Comparison of ENCODE assay signal across 14 cellular contexts in the genomic region with DNA sequence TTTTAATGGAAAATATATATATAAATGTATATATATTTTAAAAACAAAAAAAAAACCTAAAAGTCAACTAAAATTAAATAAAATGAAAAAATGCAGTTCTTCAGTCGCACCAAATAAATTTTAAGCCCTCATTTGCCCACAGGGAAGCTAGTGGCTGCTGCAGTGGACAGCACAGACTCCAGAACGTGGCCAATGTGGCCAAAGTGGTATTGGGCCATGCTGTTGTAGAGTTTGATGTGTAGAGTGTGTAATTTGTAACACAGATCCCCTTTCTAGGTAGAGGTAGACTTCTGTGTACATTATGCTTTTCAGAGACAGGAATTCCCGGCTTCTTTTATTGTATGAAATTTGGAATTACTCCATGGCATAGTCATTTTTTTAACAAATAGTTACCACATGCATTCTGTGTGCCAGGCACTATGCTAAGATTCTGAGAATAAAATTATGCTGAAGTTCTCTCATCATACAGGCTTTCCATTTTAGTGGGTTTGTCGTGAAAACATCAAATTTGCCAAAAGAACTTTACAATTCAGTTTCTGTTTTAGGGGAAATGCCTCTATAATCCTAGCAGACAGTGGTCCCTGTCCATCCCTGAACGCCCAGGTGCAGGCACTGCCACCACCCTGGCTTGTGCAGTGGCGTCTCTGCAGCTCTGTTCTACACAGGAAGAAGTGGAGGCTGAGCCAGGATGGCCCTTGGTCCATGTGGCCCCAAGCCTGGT.
"Had no signal": no experiment of that assay in that cellular context is flagged by ENCODE, and none has a peak within 500 bp of the region (broad histone marks: within the 10 kb centered on the region; RNA-seq: fewer than 3 reads in every experiment).

No MANE protein-coding gene starts in this region.

- ATAC-seq: SK-N-SH treated with all-trans-retinoic acid at 6 μM for 48 hours had no signal

- H3K27me3 ChIP-seq: adrenal gland, heart left ventricle, testis, upper lobe of right lung had no signal

- H3K4me3 ChIP-seq: adrenal gland, heart left ventricle, lung, testis, upper lobe of right lung had no signal

- H3K9me3 ChIP-seq: adrenal gland, heart left ventricle, testis, upper lobe of right lung had no signal

- H3K27ac ChIP-seq: testis had no signal

- DNase-seq: activated CD4-positive, alpha-beta T cell treated with anti-CD3 and anti-CD28 coated beads for 1 hour; activated CD8-positive, alpha-beta memory T cell treated with anti-CD3 and anti-CD28 coated beads, Interleukin-2, amount 50 U/mL, for 48 hours; heart left ventricle; naive B cell; retina; stimulated activated CD4-positive, alpha-beta T cell treated with anti-CD3 and anti-CD28 coated beads, Interleukin-4, amount 100 ng/mL, for 1 hour; stimulated activated naive CD4-positive, alpha-beta T cell treated with Interleukin-2 at 50 U/mL for 16 hours; testis; upper lobe of right lung had no signal

- H3K9me3 Mint-ChIP-seq: activated naive CD4-positive, alpha-beta T cell treated with anti-CD3 and anti-CD28 coated beads, Interleukin-2, amount 50 U/mL, for 24 hours; naive B cell had no signal

- H3K27ac Mint-ChIP-seq: activated naive CD4-positive, alpha-beta T cell treated with anti-CD3 and anti-CD28 coated beads, Interleukin-2, amount 50 U/mL, for 24 hours had no signal

- H3K27me3 Mint-ChIP-seq: activated naive CD4-positive, alpha-beta T cell treated with anti-CD3 and anti-CD28 coated beads, Interleukin-2, amount 50 U/mL, for 24 hours; naive B cell had no signal

- FAIRE-seq: frontal cortex had no signal

- H3K4me3 Mint-ChIP-seq: activated naive CD4-positive, alpha-beta T cell treated with anti-CD3 and anti-CD28 coated beads, Interleukin-2, amount 50 U/mL, for 24 hours; naive B cell had no signal
